Comparison of ENCODE assay signal across 18 cellular contexts in genomic region chr10:103433858-103434257, GRCh38. TPM values are rescaled to one million over a fixed set of nuclear protein-coding genes. Genes with fewer than 3 reads are reported as not detected.
A peak's percentile ranks its signal among the peaks of the same experiment; 100 is the strongest.
DNase-seq lines count a peak whose midpoint lies in the region; ATAC-seq and TF ChIP-seq lines count a peak whose summit lies in the region.
"Had no signal": no experiment of that assay in that cellular context is flagged by ENCODE, and none has a peak within 500 bp of the region (broad histone marks: within the 10 kb centered on the region; RNA-seq: fewer than 3 reads in every experiment).

No MANE protein-coding gene starts in this region.

- no peaks in the 10 kb centered on the region for H3K27me3 ChIP-seq in lower lobe of right lung (ENCODE audit: low read depth)
- H3K27me3 ChIP-seq in thyroid gland = no peaks in the 10 kb centered on the region
- H3K27me3 ChIP-seq: ascending aorta, BLaER1 had no signal

- TF ChIP-seq POLR2A in thyroid gland (IDR thresholded peaks at IDR 0.05) = no peak

- H3K4me1 ChIP-seq in lower lobe of right lung (peaks cover 20% of the 10 kb centered on the region), thyroid gland (peaks cover 6 to 15% of the 10 kb centered on the region in 2 donors)
- H3K4me1 ChIP-seq: ascending aorta had no signal

- no peaks in the 10 kb centered on the region for H3K9me3 ChIP-seq in lower lobe of right lung
- no peaks in the 10 kb centered on the region for H3K9me3 ChIP-seq in thyroid gland
- H3K9me3 ChIP-seq: ascending aorta, BLaER1 had no signal

- peak; percentile 13 for DNase-seq in LHCN-M2 (ENCODE audit: low read depth)
- peak; percentile 70 to 82 for DNase-seq in cardiac fibroblast (ENCODE audit: low read depth in 2 of 2)
- peak; percentile 83 for DNase-seq in lower lobe of right lung
- DNase-seq in thyroid gland = peak; percentile 62 to 77
- no peak for DNase-seq in NCI-H82 treated with DMSO at 0.1 percent for 48 hours (lab: John Stamatoyannopoulos, UW; ENCODE audit: unreplicated experiment)
- DNase-seq in KG1 (lab: John Stamatoyannopoulos, UW) = no peak
- no peak for DNase-seq in activated CD4-positive, alpha-beta T cell treated with anti-CD3 and anti-CD28 coated beads for 4 hours
- DNase-seq: activated CD4-positive, alpha-beta T cell treated with anti-CD3 and anti-CD28 coated beads for 1 hour; activated CD8-positive, alpha-beta memory T cell treated with anti-CD3 and anti-CD28 coated beads, Interleukin-2, amount 10 ng/mL, durations not matched to agents 7 days and 5 days; activated effector memory CD4-positive, alpha-beta T cell treated with Interleukin-2 at 50 U/mL for 16 hours; foreskin fibroblast; NCI-H146; nucleus accumbens; stimulated activated CD4-positive, alpha-beta T cell treated with anti-CD3 and anti-CD28 coated beads, Interleukin-2, amount 100 ng/mL, for 48 hours had no signal

- H3K27ac ChIP-seq in lower lobe of right lung (no peak overlapping the region), thyroid gland (no peak overlapping the region)
- H3K27ac ChIP-seq: ascending aorta, BLaER1, SK-N-MC had no signal

- peak; percentile 67 to 75 for ATAC-seq in lower lobe of right lung
- ATAC-seq: activated CD8-positive, alpha-beta memory T cell treated with anti-CD3 and anti-CD28 coated beads, Interleukin-2, amount 10 ng/mL, durations not matched to agents 7 days and 5 days; GM12878 had no signal

- peaks cover 89% of the 10 kb centered on the region for H3K36me3 ChIP-seq in lower lobe of right lung
- H3K36me3 ChIP-seq in thyroid gland = peaks cover 10 to 12% of the 10 kb centered on the region in 2 donors

- intact Hi-C loops in lower lobe of right lung (cut with DNase I) (no loop called here), thyroid gland (cut with DNase I) (no loop called here)

- TF ChIP-seq CTCF in cardiac fibroblast (IDR thresholded peaks at IDR 0.05; ENCODE audit: low read depth, low read length) (no peak), lower lobe of right lung (IDR thresholded peaks at IDR 0.05) (no peak), thyroid gland (IDR thresholded peaks at IDR 0.05) (no peak)

- WGBS in thyroid gland, 2 donors = 54 to 63% methylated on average over 2 of the region's 2 CpGs

- H3K4me3 ChIP-seq in cardiac fibroblast (replicated peaks in 1 of 2; ENCODE audit: low read depth in 2 of 2, low read length in 2 of 2) (no peak overlapping the region), lower lobe of right lung (no peak overlapping the region), thyroid gland (replicated peaks in 1 of 3) (no peak overlapping the region)
- H3K4me3 ChIP-seq: ascending aorta, BLaER1, GM12878, SK-N-MC had no signal

RNA-seq across cellular contexts. Expression of gene CALHM2, which starts 18.3 kb away (rescaled TPM):
- total RNA-seq in LHCN-M2 (2014; rRNA removed) (28.0 and 28.1 TPM in 2 replicates), lower lobe of right lung (45.0 TPM), thyroid gland (10 to 100 TPM; 16.0 to 47.3 (median 32.8) TPM)
- 29.6 TPM for polyA plus RNA-seq in LHCN-M2 (2012)

RNA-seq across cellular contexts. Expression of gene CALHM1, which starts 24.8 kb away (rescaled TPM):
- total RNA-seq in LHCN-M2 (2014; rRNA removed) (not detected in 2 replicates), lower lobe of right lung (0.15 TPM), thyroid gland (not detected)
- 0.04 TPM for polyA plus RNA-seq in LHCN-M2 (2012)
- total RNA-seq: ascending aorta had no signal

RNA-seq across cellular contexts. Expression of gene PDCD11, which starts 37.4 kb away (rescaled TPM):
- 33.0 and 37.3 TPM in 2 replicates for total RNA-seq in LHCN-M2 (2014; rRNA removed)
- polyA plus RNA-seq in LHCN-M2 (2012) = 16.5 TPM
- 21.6 TPM for total RNA-seq in lower lobe of right lung
- total RNA-seq in thyroid gland = 10 to 100 TPM; 15.6 to 20.9 (median 19.0) TPM

RNA-seq across cellular contexts. Expression of gene ATP5MK, which starts 37.6 kb away (rescaled TPM):
- total RNA-seq in LHCN-M2 (2014; rRNA removed) (276 and 387 TPM in 2 replicates), lower lobe of right lung (221 TPM), thyroid gland (100 to 1,000 TPM; 127 to 604 (median 265) TPM)
- 722 TPM for polyA plus RNA-seq in LHCN-M2 (2012)

RNA-seq across cellular contexts. Expression of gene CALHM3, which starts 45.2 kb away (rescaled TPM):
- total RNA-seq in LHCN-M2 (2014; rRNA removed) (not detected in 2 replicates), lower lobe of right lung (not detected), thyroid gland (not detected)
- polyA plus RNA-seq in LHCN-M2 (2012) = not detected
- total RNA-seq: activated CD8-positive, alpha-beta memory T cell treated with anti-CD3 and anti-CD28 coated beads, Interleukin-2, amount 10 ng/mL, durations not matched to agents 7 days and 5 days; ascending aorta had no signal

Comparison
In these comparisons a context has a peak if more than half of its experiments do, and no peak if none do; other contexts are left out.
1. DNase-seq: peak in LHCN-M2 (single experiment), cardiac fibroblast (2 of 2), lower lobe of right lung (single experiment) and thyroid gland (2 of 2); none in NCI-H82 treated with DMSO at 0.1 percent for 48 hours (single experiment), KG1 (single experiment) and activated CD4-positive, alpha-beta T cell treated with anti-CD3 and anti-CD28 coated beads for 4 hours (0 of 2).